ENCODE assay signal across 8 cellular contexts in genomic region chr20:50790651-50791277, GRCh38. TPM values are rescaled to one million over a fixed set of nuclear protein-coding genes. Genes with fewer than 3 reads are reported as not detected.
A peak's percentile ranks its signal among the peaks of the same experiment; 100 is the strongest.
DNase-seq lines count a peak whose midpoint lies in the region; ATAC-seq and TF ChIP-seq lines count a peak whose summit lies in the region.

No MANE protein-coding gene starts in this region.

- peak; percentile 78 for TF ChIP-seq CTCF in activated CD8-positive, alpha-beta T cell treated with anti-CD3 and anti-CD28 coated beads for 36 hours (IDR thresholded peaks at IDR 0.05)

- H3K27me3 Mint-ChIP-seq in activated CD8-positive, alpha-beta T cell treated with anti-CD3 and anti-CD28 coated beads for 36 hours, result no peaks in the 10 kb centered on the region

- CTCF ChIA-PET in activated CD8-positive, alpha-beta T cell treated with anti-CD3 and anti-CD28 coated beads for 36 hours (lab: Charles Lee), result interaction anchor here (0.9 to 9.9 kb wide), 26 partner anchors 9 to 269 kb away, joined by 3 to 253 read pairs (median 4); partner anchors contain the start of genes ADNP, DPM1 and MOCS3

- H3K4me3 Mint-ChIP-seq in activated CD8-positive, alpha-beta T cell treated with anti-CD3 and anti-CD28 coated beads for 36 hours, result no peak overlapping the region

- H3K4me3 ChIP-seq in BLaER1 (no peak overlapping the region), mesenchymal stem cell (ENCODE audit: insufficient read depth in 1 of 2, low read depth in 1 of 2, low read length in 2 of 2) (peak overlapping the region in 1 of 2 experiments; percentile 36)

- peak overlapping the region; percentile 65 for H2AFZ ChIP-seq in mesenchymal stem cell (ENCODE audit: low read depth, low read length)

- H3K36me3 ChIP-seq in BLaER1 (no peaks in the 10 kb centered on the region), mesenchymal stem cell (ENCODE audit: control insufficient read depth in 1 of 2, insufficient read depth in 2 of 2, low read depth in 1 of 2, low read length in 2 of 2) (no peaks in the 10 kb centered on the region)

- peak overlapping the region; percentile 79 for H3K27ac Mint-ChIP-seq in activated CD8-positive, alpha-beta T cell treated with anti-CD3 and anti-CD28 coated beads for 36 hours

- no peaks in the 10 kb centered on the region for H3K9me3 Mint-ChIP-seq in activated CD8-positive, alpha-beta T cell treated with anti-CD3 and anti-CD28 coated beads for 36 hours

- intact Hi-C loops in activated CD8-positive, alpha-beta T cell treated with anti-CD3 and anti-CD28 coated beads for 36 hours (cut with micrococcal nuclease), result no loop called here

- peak; percentile 74 for DNase-seq in NCI-H774 (lab: John Stamatoyannopoulos, UW)
- DNase-seq in activated CD8-positive, alpha-beta T cell treated with anti-CD3 and anti-CD28 coated beads for 36 hours, result peak; percentile 88
- DNase-seq in effector CD8-positive, alpha-beta T cell (lab: John Stamatoyannopoulos, UW), result peak; percentile 66
- DNase-seq in mesenchymal stem cell, result peak; percentile 85
- DNase-seq in stimulated activated CD8-positive, alpha-beta memory T cell treated with anti-CD3 and anti-CD28 coated beads, Interleukin-12 subunit alpha, Interleukin-12 subunit beta, amount 100 ng/mL, for 4 hours (ENCODE audit: low read depth), result peak; percentile 59

- no peaks in the 10 kb centered on the region for H3K9me3 ChIP-seq in BLaER1
- no peaks in the 10 kb centered on the region for H3K9me3 ChIP-seq in mesenchymal stem cell (ENCODE audit: control insufficient read depth, low read length)

- no peaks in the 10 kb centered on the region for H4K20me1 ChIP-seq in BLaER1

- peak overlapping the region; percentile 94 for H4K91ac ChIP-seq in mesenchymal stem cell (ENCODE audit: low read length)

- H2BK120ac ChIP-seq in mesenchymal stem cell (ENCODE audit: low read depth, low read length), result peak overlapping the region; percentile 98

- H4K8ac ChIP-seq in mesenchymal stem cell (ENCODE audit: low read length), result peak overlapping the region; percentile 97

- no peaks in the 10 kb centered on the region for H3K79me1 ChIP-seq in mesenchymal stem cell (replicated peaks; ENCODE audit: low read length, poor library complexity, severe bottlenecking)

- POLR2A ChIA-PET in activated CD8-positive, alpha-beta T cell treated with anti-CD3 and anti-CD28 coated beads for 36 hours (lab: Charles Lee), result interaction anchor here (0.6 to 1.8 kb wide), 12 partner anchors 11 to 610 kb away, joined by 3 to 8 read pairs (median 3); partner anchors contain the start of genes ADNP, DPM1 and MOCS3

- H3K9ac ChIP-seq in BLaER1, result peak overlapping the region; percentile 81
- H3K9ac ChIP-seq in mesenchymal stem cell (ENCODE audit: low read length), result peak overlapping the region; percentile 91

- peak overlapping the region; percentile 73 to 92 for H3K18ac ChIP-seq in mesenchymal stem cell (ENCODE audit: low read depth in 1 of 2, low read length in 2 of 2)

- H3K4me2 ChIP-seq in BLaER1 (peak overlapping the region; percentile 75), mesenchymal stem cell (ENCODE audit: low read length, poor library complexity, severe bottlenecking) (peak overlapping the region; percentile 44)

- H2BK5ac ChIP-seq in mesenchymal stem cell (ENCODE audit: low read depth, low read length, poor library complexity, severe bottlenecking), result peak overlapping the region; percentile 94

- peaks cover 9% of the 10 kb centered on the region for H3K4me1 Mint-ChIP-seq in activated CD8-positive, alpha-beta T cell treated with anti-CD3 and anti-CD28 coated beads for 36 hours (ENCODE audit: low read depth)

- H3K4ac ChIP-seq in mesenchymal stem cell (ENCODE audit: low read depth in 1 of 2, low read length in 2 of 2), result peak overlapping the region; percentile 97 to 98

- peak; percentile 46 for ATAC-seq in GM19025 (IDR thresholded peaks at IDR 0.05; ENCODE audit: low read depth, unreplicated experiment)
- peak; percentile 63 for ATAC-seq in HG03354 (IDR thresholded peaks at IDR 0.05; ENCODE audit: poor library complexity, severe bottlenecking, unreplicated experiment)
- peak; percentile 75 for ATAC-seq in activated CD8-positive, alpha-beta T cell treated with anti-CD3 and anti-CD28 coated beads for 36 hours

- no peak overlapping the region for H3K23ac ChIP-seq in mesenchymal stem cell (ENCODE audit: low read length in 2 of 2)

- H3K27me3 ChIP-seq in BLaER1 (no peaks in the 10 kb centered on the region), mesenchymal stem cell (ENCODE audit: control insufficient read depth in 1 of 2, insufficient read depth in 1 of 2, low read length in 2 of 2) (no peaks in the 10 kb centered on the region)

- WGBS in mesenchymal stem cell, result 15% methylated on average over 22 of the region's 23 CpGs

- H2AK5ac ChIP-seq in mesenchymal stem cell (ENCODE audit: low read length, severe bottlenecking), result peak overlapping the region; percentile 99

- peak overlapping the region; percentile 91 for H3K27ac ChIP-seq in BLaER1
- peak overlapping the region; percentile 92 for H3K27ac ChIP-seq in mesenchymal stem cell (ENCODE audit: low read length, poor library complexity, severe bottlenecking)

- peak overlapping the region in 1 of 2 experiments; percentile 44 for H3K14ac ChIP-seq in mesenchymal stem cell (ENCODE audit: low read length in 2 of 2)

- H3K4me1 ChIP-seq in BLaER1, result peaks cover 56% of the 10 kb centered on the region
- H3K4me1 ChIP-seq in mesenchymal stem cell (ENCODE audit: control insufficient read depth, insufficient read depth, low read depth, low read length), result peaks cover 16% of the 10 kb centered on the region

- H3K36me3 Mint-ChIP-seq in activated CD8-positive, alpha-beta T cell treated with anti-CD3 and anti-CD28 coated beads for 36 hours (ENCODE audit: low read depth), result no peaks in the 10 kb centered on the region

- peak overlapping the region; percentile 73 for H2BK15ac ChIP-seq in mesenchymal stem cell (ENCODE audit: low read depth, poor library complexity, severe bottlenecking)

- H2BK12ac ChIP-seq in mesenchymal stem cell (ENCODE audit: low read length in 2 of 2), result peak overlapping the region in 1 of 2 experiments; percentile 76

RNA-seq across cellular contexts. Expression of gene BCAS4, which starts 4.1 kb away (rescaled TPM):
- 10 to 100 TPM; 27.3 to 31.7 TPM for total RNA-seq in activated CD8-positive, alpha-beta T cell treated with anti-CD3 and anti-CD28 coated beads for 36 hours
- polyA plus RNA-seq in mesenchymal stem cell (2013, experiment 1 of 2), result 6.6 TPM
- 7.8 TPM for polyA plus RNA-seq in mesenchymal stem cell (2013, experiment 2 of 2)

RNA-seq across cellular contexts. Expression of gene PARD6B, which starts 59.4 kb away (rescaled TPM):
- 1 to 10 TPM; 4.7 to 6.6 TPM for total RNA-seq in activated CD8-positive, alpha-beta T cell treated with anti-CD3 and anti-CD28 coated beads for 36 hours
- polyA plus RNA-seq in mesenchymal stem cell (2013, experiment 1 of 2), result 2.3 TPM
- polyA plus RNA-seq in mesenchymal stem cell (2013, experiment 2 of 2), result 2.5 TPM
